27 cellular contexts compared by ENCODE assay signal in the genomic region with DNA sequence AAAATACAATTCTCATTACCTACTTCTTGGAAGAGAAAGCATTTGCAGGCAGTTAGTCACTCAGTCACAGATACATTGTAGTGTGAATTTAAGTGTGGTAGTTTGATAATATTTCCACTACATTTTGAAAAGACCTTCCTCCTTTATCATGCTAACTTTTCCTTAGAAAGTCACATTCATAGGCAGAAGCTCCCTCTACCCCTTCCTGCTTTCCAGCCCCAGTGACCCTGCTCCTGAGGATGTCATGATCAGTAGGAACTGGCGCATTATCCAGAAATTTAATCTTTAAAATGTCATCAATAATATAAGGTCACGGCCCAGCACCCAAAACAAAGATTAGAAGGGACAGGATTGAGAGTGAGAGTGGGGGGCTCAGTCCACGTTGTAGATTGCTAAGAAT.
"Had no signal": no experiment of that assay in that cellular context is flagged by ENCODE, and none has a peak within 500 bp of the region (broad histone marks: within the 10 kb centered on the region; RNA-seq: fewer than 3 reads in every experiment).

No MANE protein-coding gene starts in this region.

- ATAC-seq: foreskin keratinocyte; gastroesophageal sphincter; heart left ventricle; left cardiac atrium; left lung; mucosa of descending colon; natural killer cell treated with Interleukin-12 subunit alpha and Interleukin-12 subunit beta and Interleukin-15 and Interleukin-18, amount 100 ng/mL, for 72 hours; right cardiac atrium; stimulated activated memory B cell treated with anti-CD40 and anti-IgM and Interleukin-4, amounts not matched to agents 10 μg/mL and 1 μg/mL and 100 μg/mL, for 72 hours; stimulated activated naive CD8-positive, alpha-beta T cell treated with anti-CD3 and anti-CD28 coated beads, Interleukin-15, Interleukin-2, amounts not matched to agents 100 U/mL and 50 U/mL, for 24 hours had no signal

- DNase-seq: dermis blood vessel endothelial cell; effector memory CD4-positive, alpha-beta T cell; foreskin keratinocyte; heart left ventricle; left cardiac atrium; left lung; mesenchymal stem cell; mucosa of descending colon; naive B cell; nucleus accumbens; right cardiac atrium; sigmoid colon; stimulated activated CD4-positive, alpha-beta T cell treated with anti-CD3 and anti-CD28 coated beads, Interleukin-4, amount 100 ng/mL, for 4 hours; stimulated activated naive CD8-positive, alpha-beta T cell treated with anti-CD3 and anti-CD28 coated beads, Interleukin-15, Interleukin-2, amounts not matched to agents 100 U/mL and 50 U/mL, for 24 hours; substantia nigra; testis; tibial artery had no signal

- H3K4me1 Mint-ChIP-seq: mesothelial cell of epicardium; naive B cell; stimulated activated memory B cell treated with anti-CD40 and anti-IgM and Interleukin-4, amounts not matched to agents 10 μg/mL and 1 μg/mL and 100 μg/mL, for 72 hours had no signal

- H3K36me3 Mint-ChIP-seq: mesothelial cell of epicardium; naive B cell; natural killer cell treated with Interleukin-12 subunit alpha and Interleukin-12 subunit beta and Interleukin-15 and Interleukin-18, amount 100 ng/mL, for 72 hours; stimulated activated memory B cell treated with anti-CD40 and anti-IgM and Interleukin-4, amounts not matched to agents 10 μg/mL and 1 μg/mL and 100 μg/mL, for 72 hours; type B pancreatic cell had no signal

- H3K4me1 ChIP-seq: esophagus muscularis mucosa, foreskin keratinocyte, gastroesophageal sphincter, heart left ventricle, left lung, prostate gland, sigmoid colon, testis, tibial artery had no signal

- H3K9me3 ChIP-seq: esophagus muscularis mucosa, gastroesophageal sphincter, heart left ventricle, left lung, mucosa of descending colon, prostate gland, testis, tibial artery had no signal

- H3K9me3 Mint-ChIP-seq: mesothelial cell of epicardium, neural crest cell, type B pancreatic cell had no signal

- H3K27me3 ChIP-seq: esophagus muscularis mucosa, foreskin keratinocyte, gastroesophageal sphincter, heart left ventricle, hepatocyte, left lung, sigmoid colon, testis, tibial artery had no signal

- H3K36me3 ChIP-seq: esophagus muscularis mucosa, gastroesophageal sphincter, heart left ventricle, left lung, prostate gland, sigmoid colon, tibial artery had no signal

- H3K27ac Mint-ChIP-seq: mesothelial cell of epicardium; naive B cell; natural killer cell treated with Interleukin-12 subunit alpha and Interleukin-12 subunit beta and Interleukin-15 and Interleukin-18, amount 100 ng/mL, for 72 hours; stimulated activated memory B cell treated with anti-CD40 and anti-IgM and Interleukin-4, amounts not matched to agents 10 μg/mL and 1 μg/mL and 100 μg/mL, for 72 hours; type B pancreatic cell had no signal

- H3K79me2 ChIP-seq: hepatocyte had no signal

- H3K27me3 Mint-ChIP-seq: naive B cell; natural killer cell treated with Interleukin-12 subunit alpha and Interleukin-12 subunit beta and Interleukin-15 and Interleukin-18, amount 100 ng/mL, for 72 hours; stimulated activated memory B cell treated with anti-CD40 and anti-IgM and Interleukin-4, amounts not matched to agents 10 μg/mL and 1 μg/mL and 100 μg/mL, for 72 hours; type B pancreatic cell had no signal

- H2AFZ ChIP-seq: hepatocyte had no signal

- H3K4me2 ChIP-seq: hepatocyte had no signal

- H3K4me3 ChIP-seq: coronary artery, esophagus muscularis mucosa, gastroesophageal sphincter, heart left ventricle, hepatocyte, left lung, mucosa of descending colon, prostate gland, sigmoid colon, testis, tibial artery had no signal

- H3K4me3 Mint-ChIP-seq: mesothelial cell of epicardium; naive B cell; natural killer cell treated with Interleukin-12 subunit alpha and Interleukin-12 subunit beta and Interleukin-15 and Interleukin-18, amount 100 ng/mL, for 72 hours; neural crest cell; stimulated activated memory B cell treated with anti-CD40 and anti-IgM and Interleukin-4, amounts not matched to agents 10 μg/mL and 1 μg/mL and 100 μg/mL, for 72 hours; type B pancreatic cell had no signal

- H3K27ac ChIP-seq: coronary artery, esophagus muscularis mucosa, foreskin keratinocyte, gastroesophageal sphincter, heart left ventricle, hepatocyte, left lung, prostate gland, sigmoid colon, testis, tibial artery had no signal
